Comparison of ENCODE assay signal across 22 cellular contexts in genomic region chr3:53267766-53268165, GRCh38.
"Had no signal": no experiment of that assay in that cellular context is flagged by ENCODE, and none has a peak within 500 bp of the region (broad histone marks: within the 10 kb centered on the region; RNA-seq: fewer than 3 reads in every experiment).

No MANE protein-coding gene starts in this region.

- H3K27ac Mint-ChIP-seq: activated CD8-positive, alpha-beta T cell treated with anti-CD3 and anti-CD28 coated beads, Interleukin-2, amount 10 ng/mL, durations not matched to agents 7 days and 5 days; activated T-helper 1 cell treated with anti-CD3 and anti-CD28 coated beads, Interleukin-12 subunit alpha, Interleukin-12 subunit beta, Interleukin-2, Interleukin-4 antibody, amounts not matched to agents 30 ng/mL and 10 ng/mL and 1 ng/mL, durations not matched to agents 14 hours and 24 hours and 36 hours; natural killer cell treated with Interleukin-12 subunit alpha and Interleukin-12 subunit beta and Interleukin-15 and Interleukin-18, amount 100 ng/mL, for 72 hours had no signal

- H3K9me3 Mint-ChIP-seq: activated naive CD4-positive, alpha-beta T cell treated with anti-CD3 and anti-CD28 coated beads, Interleukin-2, amount 50 U/mL, for 24 hours; activated T-helper 1 cell treated with anti-CD3 and anti-CD28 coated beads, Interleukin-12 subunit alpha, Interleukin-12 subunit beta, Interleukin-2, Interleukin-4 antibody, amounts not matched to agents 30 ng/mL and 10 ng/mL and 1 ng/mL, durations not matched to agents 14 hours and 24 hours and 36 hours; natural killer cell treated with Interleukin-12 subunit alpha and Interleukin-12 subunit beta and Interleukin-15 and Interleukin-18, amount 100 ng/mL, for 72 hours had no signal

- ATAC-seq: activated CD8-positive, alpha-beta T cell treated with anti-CD3 and anti-CD28 coated beads, Interleukin-2, amount 10 ng/mL, durations not matched to agents 7 days and 5 days; esophagus mucosa; gastrocnemius medialis; natural killer cell treated with Interleukin-12 subunit alpha and Interleukin-12 subunit beta and Interleukin-15 and Interleukin-18, amount 100 ng/mL, for 72 hours had no signal

- H3K4me1 Mint-ChIP-seq: activated naive CD4-positive, alpha-beta T cell treated with anti-CD3 and anti-CD28 coated beads, Interleukin-2, amount 50 U/mL, for 24 hours had no signal

- H3K27ac ChIP-seq: brain microvascular endothelial cell, gastrocnemius medialis, left ventricle myocardium inferior, ovary, prostate gland, spleen, testis, upper lobe of left lung had no signal

- H3K36me3 Mint-ChIP-seq: activated naive CD4-positive, alpha-beta T cell treated with anti-CD3 and anti-CD28 coated beads, Interleukin-2, amount 50 U/mL, for 24 hours; natural killer cell treated with Interleukin-12 subunit alpha and Interleukin-12 subunit beta and Interleukin-15 and Interleukin-18, amount 100 ng/mL, for 72 hours had no signal

- H3K27me3 ChIP-seq: brain microvascular endothelial cell, gastrocnemius medialis, ovary, spleen, testis, upper lobe of left lung had no signal

- H3K4me3 Mint-ChIP-seq: activated CD8-positive, alpha-beta T cell treated with anti-CD3 and anti-CD28 coated beads, Interleukin-2, amount 10 ng/mL, durations not matched to agents 7 days and 5 days; activated naive CD4-positive, alpha-beta T cell treated with anti-CD3 and anti-CD28 coated beads, Interleukin-2, amount 50 U/mL, for 24 hours; activated T-helper 1 cell treated with anti-CD3 and anti-CD28 coated beads, Interleukin-12 subunit alpha, Interleukin-12 subunit beta, Interleukin-2, Interleukin-4 antibody, amounts not matched to agents 30 ng/mL and 10 ng/mL and 1 ng/mL, durations not matched to agents 14 hours and 24 hours and 36 hours; natural killer cell treated with Interleukin-12 subunit alpha and Interleukin-12 subunit beta and Interleukin-15 and Interleukin-18, amount 100 ng/mL, for 72 hours had no signal

- H3K36me3 ChIP-seq: brain microvascular endothelial cell, gastrocnemius medialis, left ventricle myocardium inferior, ovary, prostate gland, spleen, upper lobe of left lung had no signal

- H3K9me3 ChIP-seq: gastrocnemius medialis, left ventricle myocardium inferior, ovary, prostate gland, spleen, testis, upper lobe of left lung had no signal

- H3K27me3 Mint-ChIP-seq: activated naive CD4-positive, alpha-beta T cell treated with anti-CD3 and anti-CD28 coated beads, Interleukin-2, amount 50 U/mL, for 24 hours; natural killer cell treated with Interleukin-12 subunit alpha and Interleukin-12 subunit beta and Interleukin-15 and Interleukin-18, amount 100 ng/mL, for 72 hours had no signal

- H3K4me3 ChIP-seq: gastrocnemius medialis, left ventricle myocardium inferior, ovary, prostate gland, spleen, testis, upper lobe of left lung had no signal

- DNase-seq: activated CD4-positive, alpha-beta T cell treated with anti-CD3 and anti-CD28 coated beads, Interleukin-2, amount 50 U/mL, for 1 hour; activated CD4-positive, CD25-positive, alpha-beta regulatory T cell treated with anti-CD3 and anti-CD28 coated beads, Interleukin-2, amount 50 U/mL, for 72 hours; activated CD8-positive, alpha-beta T cell treated with anti-CD3 and anti-CD28 coated beads, Interleukin-2, amount 10 ng/mL, durations not matched to agents 7 days and 5 days; activated gamma-delta T cell; aorta; brain microvascular endothelial cell; caudate nucleus; effector memory CD4-positive, alpha-beta T cell; gastrocnemius medialis; hippocampal formation; left ventricle myocardium inferior; ovary; spleen; stimulated activated CD4-positive, alpha-beta T cell treated with anti-CD3 and anti-CD28 coated beads, Interleukin-4, amount 100 ng/mL, for 1 hour; stimulated activated naive CD4-positive, alpha-beta T cell; testis; upper lobe of left lung had no signal
